In the genomic region with DNA sequence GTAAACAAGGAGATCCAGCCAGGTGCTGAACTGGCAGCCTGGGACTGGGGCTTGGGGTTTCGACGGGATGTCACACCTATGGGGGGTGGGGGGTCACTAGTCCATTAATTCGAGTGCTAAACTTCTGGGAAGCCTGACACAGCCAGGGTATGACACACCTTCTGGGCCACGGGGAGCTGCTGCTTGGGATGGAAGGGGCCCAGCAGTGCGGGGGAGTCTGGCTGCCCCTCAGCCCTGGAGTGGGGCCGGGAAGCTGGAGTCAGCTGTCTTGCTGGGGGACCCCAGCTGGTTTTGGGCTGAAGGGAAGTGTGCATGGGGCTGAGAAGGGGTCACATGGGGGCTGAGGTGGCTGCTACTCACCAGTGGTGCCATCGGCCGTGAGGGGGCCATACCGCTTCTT, we compare ENCODE assay signal across 19 cellular contexts. TPM values are rescaled to one million over a fixed set of nuclear protein-coding genes. Genes with fewer than 3 reads are reported as not detected.
DNase-seq lines count a peak whose midpoint lies in the region; ATAC-seq and TF ChIP-seq lines count a peak whose summit lies in the region.
"Had no signal": no experiment of that assay in that cellular context is flagged by ENCODE, and none has a peak within 500 bp of the region (broad histone marks: within the 10 kb centered on the region; RNA-seq: fewer than 3 reads in every experiment).

No MANE protein-coding gene starts in this region.

- no peaks in the 10 kb centered on the region for H3K79me2 ChIP-seq in SK-N-SH (ENCODE audit: insufficient read depth)

- H3K36me3 ChIP-seq in SK-N-SH (replicated peaks in 1 of 2; ENCODE audit: control insufficient read depth in 1 of 2, insufficient read depth in 2 of 2, low read length in 1 of 2) (no peaks in the 10 kb centered on the region), right atrium auricular region (peaks cover 61% of the 10 kb centered on the region), skeletal muscle satellite cell (ENCODE audit: insufficient read depth, low read length) (no peaks in the 10 kb centered on the region), aorta (ENCODE audit: control insufficient read depth in 1 of 2, insufficient read depth in 2 of 2, low read length in 1 of 2) (peaks cover 0 to 1% of the 10 kb centered on the region in 2 donors)
- H3K36me3 ChIP-seq: BLaER1 treated with 17β-estradiol and CSF1 and Interleukin-3, amounts not matched to agents 10 nM and 100 nM; prostate gland had no signal

- no peak overlapping the region for H3K4me3 ChIP-seq in SK-N-SH (ENCODE audit: low read depth in 2 of 2, low read length in 1 of 2)
- H3K4me3 ChIP-seq in right atrium auricular region: no peak overlapping the region
- no peak overlapping the region for H3K4me3 ChIP-seq in skeletal muscle satellite cell (ENCODE audit: low read length)
- H3K4me3 ChIP-seq in aorta (ENCODE audit: low read length in 2 of 2): no peak overlapping the region
- H3K4me3 ChIP-seq: BLaER1 treated with 17β-estradiol and CSF1 and Interleukin-3, amounts not matched to agents 10 nM and 100 nM; prostate gland had no signal

- no peaks in the 10 kb centered on the region for H3K9me2 ChIP-seq in SK-N-SH

- 83% methylated on average over 6 of the region's 9 CpGs for WGBS in SK-N-SH (ENCODE audit: low lambda C conversion rate)
- WGBS in aorta, 2 donors: 77 to 79% methylated on average over 9 of the region's 9 CpGs

- H3K4me1 ChIP-seq in SK-N-SH (ENCODE audit: control insufficient read depth in 1 of 2, insufficient read depth in 2 of 2, low read depth in 1 of 2, low read length in 1 of 2): peaks cover 0 to 14% of the 10 kb centered on the region in 2 experiments; a peak in 2 of 4 replicates
- peaks cover 0 to 37% of the 10 kb centered on the region in 2 donors for H3K4me1 ChIP-seq in right atrium auricular region
- H3K4me1 ChIP-seq in skeletal muscle satellite cell (ENCODE audit: control insufficient read depth, insufficient read depth, low read length): peaks cover 53% of the 10 kb centered on the region
- H3K4me1 ChIP-seq in aorta (ENCODE audit: control insufficient read depth in 1 of 2, insufficient read depth in 2 of 2, low read length in 2 of 2): peaks cover 0 to 3% of the 10 kb centered on the region in 2 donors
- H3K4me1 ChIP-seq: prostate gland had no signal

- no peaks in the 10 kb centered on the region for H3K9me3 ChIP-seq in SK-N-SH
- no peaks in the 10 kb centered on the region for H3K9me3 ChIP-seq in right atrium auricular region
- H3K9me3 ChIP-seq in skeletal muscle satellite cell (replicated peaks; ENCODE audit: low read length): no peaks in the 10 kb centered on the region
- H3K9me3 ChIP-seq in aorta (ENCODE audit: control insufficient read depth, low read length): no peaks in the 10 kb centered on the region
- H3K9me3 ChIP-seq: BLaER1 treated with 17β-estradiol and CSF1 and Interleukin-3, amounts not matched to agents 10 nM and 100 nM; prostate gland had no signal

- H3F3A ChIP-seq in SK-N-SH (replicated peaks; ENCODE audit: insufficient read depth): no peaks in the 10 kb centered on the region

- H2AFZ ChIP-seq in SK-N-SH (ENCODE audit: low read depth): peak overlapping the region; percentile 73; the same call in 1 of the 2 replicates

- CTCF ChIA-PET in SK-N-SH (lab: Yijun Ruan, JAX): interaction anchor here (1.1 kb wide), 1 partner anchor 36 kb away, joined by 3 read pairs; no protein-coding TSS in a partner anchor

- peaks cover 6% of the 10 kb centered on the region; the same call in 1 of the 2 replicates for H3K27me3 ChIP-seq in SK-N-SH (ENCODE audit: insufficient read depth)
- H3K27me3 ChIP-seq in right atrium auricular region: no peaks in the 10 kb centered on the region
- H3K27me3 ChIP-seq in skeletal muscle satellite cell (ENCODE audit: control insufficient read depth, insufficient read depth, low read length): peaks cover 16% of the 10 kb centered on the region
- H3K27me3 ChIP-seq in aorta (ENCODE audit: control insufficient read depth in 1 of 2, insufficient read depth in 2 of 2, low read length in 1 of 2): no peaks in the 10 kb centered on the region

- H3K27ac ChIP-seq in SK-N-SH (ENCODE audit: low read depth in 2 of 2, low read length in 1 of 2) (peak overlapping the region in 1 of 2 experiments; percentile 39; a peak in 1 of 4 replicates), right atrium auricular region (peak overlapping the region; percentile 31 to 80), aorta (ENCODE audit: low read depth in 1 of 2, low read length in 2 of 2) (peak overlapping the region in 1 of 2 donors; percentile 7)
- H3K27ac ChIP-seq: 22Rv1; BLaER1 treated with 17β-estradiol and CSF1 and Interleukin-3, amounts not matched to agents 10 nM and 100 nM had no signal

- no peak for DNase-seq in SK-N-SH
- DNase-seq in right atrium auricular region (ENCODE audit: low spot score): no peak
- DNase-seq in aorta: peak in 1 of 2 donors; percentile 74
- no peak for DNase-seq in NCI-H1694 (lab: John Stamatoyannopoulos, UW)
- no peak for DNase-seq in NCI-H526 treated with DMSO at 0.1 percent for 48 hours (lab: John Stamatoyannopoulos, UW)
- no peak for DNase-seq in mesenteric fat pad (ENCODE audit: low spot score)
- DNase-seq: activated CD4-positive, alpha-beta T cell treated with anti-CD3 and anti-CD28 coated beads, Interleukin-2, amount 50 U/mL, for 48 hours; activated T-cell treated with anti-CD3 and anti-CD28 coated beads, Interleukin-2, amount 50 U/mL, for 72 hours; effector CD4-positive, alpha-beta T cell; NCI-H1436 treated with DMSO at 0.1 percent for 48 hours had no signal

- no peak for TF ChIP-seq RAD21 in SK-N-SH (IDR thresholded peaks at IDR 0.05; ENCODE audit: low read length)

- TF ChIP-seq CTCF in SK-N-SH (IDR thresholded peaks at IDR 0.05) (no peak), right atrium auricular region (IDR thresholded peaks at IDR 0.05) (no peak)

- ATAC-seq in SK-N-SH treated with all-trans-retinoic acid at 6 μM for 48 hours (no peak), aorta (ENCODE audit: low FRiP score) (peak; percentile 16)
- ATAC-seq: activated T-cell treated with anti-CD3 and anti-CD28 coated beads, Interleukin-2, amount 50 U/mL, for 72 hours; HCT116; left colon had no signal

- no peaks in the 10 kb centered on the region for H4K20me1 ChIP-seq in SK-N-SH (ENCODE audit: insufficient read depth)

- H3K9ac ChIP-seq in SK-N-SH: no peak overlapping the region
- H3K9ac ChIP-seq in skeletal muscle satellite cell (ENCODE audit: low read depth, low read length): no peak overlapping the region
- H3K9ac ChIP-seq: BLaER1 treated with 17β-estradiol and CSF1 and Interleukin-3, amounts not matched to agents 10 nM and 100 nM had no signal

- POLR2A ChIA-PET in SK-N-SH (lab: Yijun Ruan, JAX): no interaction called here

- H3K4me2 ChIP-seq in SK-N-SH (peak overlapping the region; percentile 62; the same call in 1 of the 2 replicates), skeletal muscle satellite cell (ENCODE audit: low read length) (peak overlapping the region; percentile 34)

- TF ChIP-seq EP300 in SK-N-SH (IDR thresholded peaks at IDR 0.05; ENCODE audit: borderline replicate concordance in 1 of 2, low read depth in 1 of 2, low read length in 1 of 2): no peak

- intact Hi-C loops in aorta (cut with DNase I): no loop called here

TF ChIP-seq in SK-N-SH, 30 proteins besides CTCF, POLR2A, EP300 and RAD21 (continues in another document):
- no peak for TF ChIP-seq FOSL2 (IDR thresholded peaks at IDR 0.05; ENCODE audit: borderline replicate concordance, low read depth)
- no peak for TF ChIP-seq YY1 (IDR thresholded peaks at IDR 0.05; ENCODE audit: low read depth)
- no peak for TF ChIP-seq MEF2A (IDR thresholded peaks at IDR 0.05; ENCODE audit: borderline replicate concordance, low read depth)

TF ChIP-seq in SK-N-SH treated with all-trans-retinoic acid at 6 μM for 48 hours, 23 proteins besides CTCF, POLR2A, EP300 and RAD21:
- TF ChIP-seq TOX (CRISPR knock-in tag; IDR thresholded peaks at IDR 0.05; ENCODE audit: borderline replicate concordance) (no peak), CSDC2 (CRISPR knock-in tag; IDR thresholded peaks at IDR 0.05) (no peak), ZFP30 (CRISPR knock-in tag; IDR thresholded peaks at IDR 0.05) (no peak), ZNF8 (CRISPR knock-in tag; IDR thresholded peaks at IDR 0.05) (no peak), ESRRG (CRISPR knock-in tag; IDR thresholded peaks at IDR 0.05) (no peak)

RNA-seq across cellular contexts. Expression of a gene that starts 27.5 kb away (rescaled TPM):
- polyA plus RNA-seq in SK-N-SH (2012; rRNA removed): 0.48 and 0.55 TPM in 2 replicates
- polyA plus RNA-seq in SK-N-SH (2012; cell fraction: cytosol; rRNA removed): 0.07 and 0.13 TPM in 2 replicates
- 1.5 and 1.7 TPM in 2 replicates for polyA plus RNA-seq in SK-N-SH (2012; cell fraction: nucleus; rRNA removed)
- 100 to 1,000 TPM; 138 to 210 TPM for total RNA-seq in right atrium auricular region
- 48.9 and 64.2 TPM in 2 replicates for total RNA-seq in skeletal muscle satellite cell (2012; rRNA removed)
- total RNA-seq in aorta: 100 to 1,000 TPM; 146 to 441 TPM
- 10 to 100 TPM; 11.1 to 86.1 TPM for polyA plus RNA-seq in aorta
- 187 TPM for total RNA-seq in mesenteric fat pad

RNA-seq across cellular contexts. Expression of a gene that starts 43.5 kb away (rescaled TPM):
- polyA plus RNA-seq in SK-N-SH (2012; rRNA removed) (0.03 TPM in 1 of 2 replicates, not detected in the other), aorta (1 to 10 TPM in 1 of 2 donors, not detected in 1; 3.6 TPM)
- polyA plus RNA-seq in SK-N-SH (2012; cell fraction: cytosol; rRNA removed): not detected in 2 replicates
- polyA plus RNA-seq in SK-N-SH (2012; cell fraction: nucleus; rRNA removed): 0.15 and 0.18 TPM in 2 replicates
- total RNA-seq in right atrium auricular region (1 to 10 TPM in 1 of 2 donors, under 1 TPM in 1; 0.19 to 1.2 TPM), aorta (1 to 10 TPM; 2.2 to 2.3 TPM), mesenteric fat pad (0.45 TPM)
- total RNA-seq in skeletal muscle satellite cell (2012; rRNA removed): not detected in 2 replicates
- total RNA-seq: NCI-H460, OCI-LY7 had no signal

RNA-seq across cellular contexts. Expression of a gene that starts 46.4 kb away (rescaled TPM):
- polyA plus RNA-seq in SK-N-SH (2012; rRNA removed) (61.3 and 73.0 TPM in 2 replicates), aorta (10 to 100 TPM; 12.9 to 93.1 TPM)
- 24.6 and 34.3 TPM in 2 replicates for polyA plus RNA-seq in SK-N-SH (2012; cell fraction: cytosol; rRNA removed)
- polyA plus RNA-seq in SK-N-SH (2012; cell fraction: nucleus; rRNA removed): 148 and 162 TPM in 2 replicates
- total RNA-seq in right atrium auricular region (10 to 100 TPM; 15.0 to 15.3 TPM), aorta (10 to 100 TPM; 56.2 to 90.9 TPM), mesenteric fat pad (46.6 TPM)
- total RNA-seq in skeletal muscle satellite cell (2012; rRNA removed): 12.2 and 14.7 TPM in 2 replicates

RNA-seq across cellular contexts. Expression of a gene that starts 48.4 kb away (rescaled TPM):
- polyA plus RNA-seq in SK-N-SH (2012; rRNA removed) (2.7 and 3.5 TPM in 2 replicates), aorta (1 to 10 TPM; 3.4 to 4.8 TPM)
- 2.4 and 2.6 TPM in 2 replicates for polyA plus RNA-seq in SK-N-SH (2012; cell fraction: cytosol; rRNA removed)
- 2.9 and 3.3 TPM in 2 replicates for polyA plus RNA-seq in SK-N-SH (2012; cell fraction: nucleus; rRNA removed)
- total RNA-seq in right atrium auricular region (1 to 10 TPM; 1.1 to 3.4 TPM), aorta (1 to 10 TPM; 1.9 to 4.7 TPM), mesenteric fat pad (4.3 TPM)
- 5.8 and 6.3 TPM in 2 replicates for total RNA-seq in skeletal muscle satellite cell (2012; rRNA removed)
